Comparison of ENCODE assay signal across 15 cellular contexts in the genomic region with DNA sequence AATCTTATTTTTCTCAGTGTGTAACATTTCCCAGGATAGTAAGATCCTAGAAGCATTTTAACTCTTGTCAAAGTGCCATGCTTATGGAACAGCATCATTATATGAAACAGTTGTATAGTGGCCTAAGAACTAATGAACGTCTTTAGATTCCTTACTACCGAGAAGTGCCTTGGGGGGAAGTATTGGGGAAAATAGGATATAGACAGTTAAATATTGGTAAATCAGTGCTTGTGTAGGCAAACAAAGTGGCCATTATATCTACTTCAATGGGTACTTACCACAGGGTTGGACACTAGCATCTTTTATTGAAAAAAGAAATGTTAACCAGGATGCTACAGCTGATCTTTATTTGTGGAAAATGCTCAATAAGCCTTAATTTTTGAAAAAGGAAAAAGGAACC.
"Had no signal": no experiment of that assay in that cellular context is flagged by ENCODE, and none has a peak within 500 bp of the region (broad histone marks: within the 10 kb centered on the region; RNA-seq: fewer than 3 reads in every experiment).

No MANE protein-coding gene starts in this region.

- H3K4me3 Mint-ChIP-seq: activated naive CD8-positive, alpha-beta T cell treated with anti-CD3 and anti-CD28 coated beads for 36 hours; activated T-helper 1 cell treated with anti-CD3 and anti-CD28 coated beads, Interleukin-12 subunit alpha, Interleukin-12 subunit beta, Interleukin-2, Interleukin-4 antibody, amounts not matched to agents 30 ng/mL and 10 ng/mL and 1 ng/mL, durations not matched to agents 14 hours and 24 hours and 36 hours; naive B cell; stimulated activated naive CD8-positive, alpha-beta T cell treated with anti-CD3 and anti-CD28 coated beads, Interleukin-15, amount 100 ng/mL, for 72 hours; T-helper 1 cell treated with Interleukin-12 subunit alpha and Interleukin-12 subunit beta and Interleukin-4 antibody, amounts not matched to agents 30 μg/mL and 1 μg/mL, for 36 hours had no signal

- H3K4me1 ChIP-seq: right lobe of liver had no signal

- H3K27me3 ChIP-seq: cardiac muscle cell, ovary, right lobe of liver had no signal

- DNase-seq: activated CD4-positive, CD25-positive, alpha-beta regulatory T cell treated with anti-CD3 and anti-CD28 coated beads, Interleukin-2, amount 50 U/mL, for 72 hours; activated naive CD8-positive, alpha-beta T cell treated with anti-CD3 and anti-CD28 coated beads for 36 hours; activated T-cell treated with anti-CD3 and anti-CD28 coated beads for 4 hours; amniotic stem cell; kidney; left ventricle myocardium inferior; mucosa of descending colon; naive B cell; ovary; right lobe of liver; stimulated activated CD4-positive, alpha-beta T cell treated with anti-CD3 and anti-CD28 coated beads, Interleukin-4, amount 100 ng/mL, for 1 hour; stimulated activated naive CD8-positive, alpha-beta T cell treated with anti-CD3 and anti-CD28 coated beads, Interleukin-15, amount 100 ng/mL, for 72 hours had no signal

- H3K27ac ChIP-seq: cardiac muscle cell, left ventricle myocardium inferior, ovary, right lobe of liver had no signal

- H3K36me3 ChIP-seq: cardiac muscle cell, left ventricle myocardium inferior, ovary, right lobe of liver had no signal

- H3K4me3 ChIP-seq: cardiac muscle cell, left ventricle myocardium inferior, mucosa of descending colon, ovary, right lobe of liver had no signal

- ATAC-seq: stimulated activated naive CD8-positive, alpha-beta T cell treated with anti-CD3 and anti-CD28 coated beads, Interleukin-15, amount 100 ng/mL, for 72 hours had no signal

- H3K9me3 Mint-ChIP-seq: activated naive CD8-positive, alpha-beta T cell treated with anti-CD3 and anti-CD28 coated beads for 36 hours; activated T-helper 1 cell treated with anti-CD3 and anti-CD28 coated beads, Interleukin-12 subunit alpha, Interleukin-12 subunit beta, Interleukin-2, Interleukin-4 antibody, amounts not matched to agents 30 ng/mL and 10 ng/mL and 1 ng/mL, durations not matched to agents 14 hours and 24 hours and 36 hours; stimulated activated naive CD8-positive, alpha-beta T cell treated with anti-CD3 and anti-CD28 coated beads, Interleukin-15, amount 100 ng/mL, for 72 hours; T-helper 1 cell treated with Interleukin-12 subunit alpha and Interleukin-12 subunit beta and Interleukin-4 antibody, amounts not matched to agents 30 μg/mL and 1 μg/mL, for 36 hours had no signal

- H3K9me3 ChIP-seq: left ventricle myocardium inferior, mucosa of descending colon, ovary, right lobe of liver had no signal

- H3K36me3 Mint-ChIP-seq: naive B cell had no signal

- H3K27ac Mint-ChIP-seq: activated naive CD8-positive, alpha-beta T cell treated with anti-CD3 and anti-CD28 coated beads for 36 hours; activated T-helper 1 cell treated with anti-CD3 and anti-CD28 coated beads, Interleukin-12 subunit alpha, Interleukin-12 subunit beta, Interleukin-2, Interleukin-4 antibody, amounts not matched to agents 30 ng/mL and 10 ng/mL and 1 ng/mL, durations not matched to agents 14 hours and 24 hours and 36 hours; stimulated activated naive CD8-positive, alpha-beta T cell treated with anti-CD3 and anti-CD28 coated beads, Interleukin-15, amount 100 ng/mL, for 72 hours; T-helper 1 cell treated with Interleukin-12 subunit alpha and Interleukin-12 subunit beta and Interleukin-4 antibody, amounts not matched to agents 30 μg/mL and 1 μg/mL, for 36 hours had no signal

- H3K27me3 Mint-ChIP-seq: activated naive CD8-positive, alpha-beta T cell treated with anti-CD3 and anti-CD28 coated beads for 36 hours; naive B cell; stimulated activated naive CD8-positive, alpha-beta T cell treated with anti-CD3 and anti-CD28 coated beads, Interleukin-15, amount 100 ng/mL, for 72 hours had no signal
